ENCODE assay signal across 14 cellular contexts in genomic region chr13:98141509-98141908, GRCh38. TPM values are rescaled to one million over a fixed set of nuclear protein-coding genes. Genes with fewer than 3 reads are reported as not detected.
DNase-seq lines count a peak whose midpoint lies in the region; ATAC-seq and TF ChIP-seq lines count a peak whose summit lies in the region.
"Had no signal": no experiment of that assay in that cellular context is flagged by ENCODE, and none has a peak within 500 bp of the region (broad histone marks: within the 10 kb centered on the region; RNA-seq: fewer than 3 reads in every experiment).

No MANE protein-coding gene starts in this region.

- CTCF ChIA-PET in GM10248 (lab: Yijun Ruan, JAX) = no interaction called here

- H3K4me2 ChIP-seq in neural progenitor cell = peak overlapping the region; percentile 94

- H2AFZ ChIP-seq in neural progenitor cell (replicated peaks) = peak overlapping the region; percentile 90

- POLR2A ChIA-PET in GM10248 (lab: Yijun Ruan, JAX) = no interaction called here

- H3K4me3 ChIP-seq in HUES6 (ENCODE audit: low read depth, low read length) = peak overlapping the region; percentile 70
- no peak overlapping the region for H3K4me3 ChIP-seq in neural progenitor cell

- no peaks in the 10 kb centered on the region for H3K36me3 Mint-ChIP-seq in T-helper 2 cell treated with Interferon-gamma antibody and Interleukin-4, amounts not matched to agents 5 μg/mL and 100 μg/mL, for 36 hours (ENCODE audit: low read depth)
- H3K36me3 Mint-ChIP-seq in endothelial cell (ENCODE audit: low read depth, unreplicated experiment) (no peaks in the 10 kb centered on the region), neural progenitor cell (no peaks in the 10 kb centered on the region)

- peaks cover 27% of the 10 kb centered on the region for H4K20me1 ChIP-seq in neural progenitor cell (ENCODE audit: low read depth)

- no peaks in the 10 kb centered on the region for H3K9me3 ChIP-seq in HUES6 (ENCODE audit: control insufficient read depth, insufficient read depth, low read depth, low read length)
- no peaks in the 10 kb centered on the region for H3K9me3 ChIP-seq in neural progenitor cell (ENCODE audit: low read depth)

- H3K4me1 ChIP-seq in HUES6 (ENCODE audit: control insufficient read depth, insufficient read depth, low read length) (peaks cover 26% of the 10 kb centered on the region), neural progenitor cell (peaks cover 28% of the 10 kb centered on the region)

- no peaks in the 10 kb centered on the region for H3K9me3 Mint-ChIP-seq in T-helper 2 cell treated with Interferon-gamma antibody and Interleukin-4, amounts not matched to agents 5 μg/mL and 100 μg/mL, for 36 hours
- H3K9me3 Mint-ChIP-seq in endothelial cell (ENCODE audit: unreplicated experiment) (no peaks in the 10 kb centered on the region), neural progenitor cell (no peaks in the 10 kb centered on the region)

- no peak for DNase-seq in T-helper 2 cell treated with Interferon-gamma antibody and Interleukin-4, amounts not matched to agents 5 μg/mL and 100 μg/mL, for 36 hours (ENCODE audit: low spot score)
- DNase-seq in T-helper 2 cell (no peak), endothelial cell (ENCODE audit: low spot score) (no peak), neural progenitor cell (ENCODE audit: low spot score) (peak; percentile 12), cerebellar nuclear complex (lab: John Stamatoyannopoulos, UW) (no peak), GM10248 (ENCODE audit: extremely low spot score) (no peak)
- DNase-seq: brain microvascular endothelial cell, foreskin melanocyte, NCI-H187 treated with DMSO at 0.1 percent for 48 hours, NCI-H748 treated with DMSO at 0.1 percent for 48 hours, SIG-M5 had no signal

- no peak overlapping the region for H3K27ac Mint-ChIP-seq in T-helper 2 cell treated with Interferon-gamma antibody and Interleukin-4, amounts not matched to agents 5 μg/mL and 100 μg/mL, for 36 hours
- H3K27ac Mint-ChIP-seq in endothelial cell (ENCODE audit: unreplicated experiment) = peak overlapping the region; percentile 21
- H3K27ac Mint-ChIP-seq in neural progenitor cell = peak overlapping the region; percentile 15

- TF ChIP-seq CTCF in endothelial cell (IDR thresholded peaks at IDR 0.05; ENCODE audit: unreplicated experiment) = no peak
- no peak for TF ChIP-seq CTCF in neural progenitor cell (IDR thresholded peaks at IDR 0.05)
- no peak for TF ChIP-seq CTCF in GM10248 (IDR thresholded peaks at IDR 0.05; ENCODE audit: control extremely low read depth, extremely low read depth, low read depth, missing control alignments)

- peaks cover 7% of the 10 kb centered on the region for H3K4me1 Mint-ChIP-seq in T-helper 2 cell treated with Interferon-gamma antibody and Interleukin-4, amounts not matched to agents 5 μg/mL and 100 μg/mL, for 36 hours (ENCODE audit: low read depth)
- peaks cover 18% of the 10 kb centered on the region for H3K4me1 Mint-ChIP-seq in endothelial cell (ENCODE audit: unreplicated experiment)
- H3K4me1 Mint-ChIP-seq in neural progenitor cell = peaks cover 35% of the 10 kb centered on the region

- H3K27ac ChIP-seq in HUES6 (ENCODE audit: low read depth, low read length) (no peak overlapping the region), neural progenitor cell (no peak overlapping the region)
- H3K27ac ChIP-seq: brain microvascular endothelial cell, HL-60 had no signal

- no peak for ATAC-seq in HG03469 (IDR thresholded peaks at IDR 0.05; ENCODE audit: unreplicated experiment)

- H3K9ac ChIP-seq in HUES6 (ENCODE audit: low read length) (no peak overlapping the region), neural progenitor cell (no peak overlapping the region)

- H3F3A ChIP-seq in neural progenitor cell (ENCODE audit: low read depth) = peaks cover 43% of the 10 kb centered on the region

- no peaks in the 10 kb centered on the region for H3K36me3 ChIP-seq in HUES6 (ENCODE audit: control insufficient read depth, insufficient read depth, low read length)
- H3K36me3 ChIP-seq in neural progenitor cell = no peaks in the 10 kb centered on the region
- H3K36me3 ChIP-seq: brain microvascular endothelial cell had no signal

- H3K79me2 ChIP-seq in neural progenitor cell (ENCODE audit: low read depth) = peaks cover 31% of the 10 kb centered on the region

- H3K4me3 Mint-ChIP-seq in T-helper 2 cell treated with Interferon-gamma antibody and Interleukin-4, amounts not matched to agents 5 μg/mL and 100 μg/mL, for 36 hours = peak overlapping the region; percentile 63
- H3K4me3 Mint-ChIP-seq in endothelial cell (ENCODE audit: unreplicated experiment) = peak overlapping the region; percentile 76
- peak overlapping the region; percentile 83 for H3K4me3 Mint-ChIP-seq in neural progenitor cell

- peaks cover 20% of the 10 kb centered on the region for H3K27me3 ChIP-seq in HUES6 (ENCODE audit: control insufficient read depth, insufficient read depth, low read length)
- H3K27me3 ChIP-seq in neural progenitor cell = peaks cover 23% of the 10 kb centered on the region
- H3K27me3 ChIP-seq: brain microvascular endothelial cell had no signal

- H3K27me3 Mint-ChIP-seq in T-helper 2 cell treated with Interferon-gamma antibody and Interleukin-4, amounts not matched to agents 5 μg/mL and 100 μg/mL, for 36 hours (ENCODE audit: low read depth) = peaks cover 66% of the 10 kb centered on the region
- H3K27me3 Mint-ChIP-seq in endothelial cell (ENCODE audit: unreplicated experiment) (peaks cover 17% of the 10 kb centered on the region), neural progenitor cell (ENCODE audit: insufficient read depth, low read depth) (peaks cover 2% of the 10 kb centered on the region)

RNA-seq across cellular contexts. Expression of gene FARP1, which starts 1.4 kb away (rescaled TPM):
- 167 TPM for total RNA-seq in endothelial cell (ENCODE audit: unreplicated experiment)
- 52.9 and 78.0 TPM in 2 replicates for total RNA-seq in neural progenitor cell (ENCODE audit: low replicate concordance)

RNA-seq across cellular contexts. Expression of gene RNF113B, which starts 35.6 kb away (rescaled TPM):
- not detected for total RNA-seq in endothelial cell (ENCODE audit: unreplicated experiment)
- not detected in 2 replicates for total RNA-seq in neural progenitor cell (ENCODE audit: low replicate concordance)
